ENCODE assay signal across 1 cellular context in genomic region chr19:32580353-32580900, GRCh38.
A peak's percentile ranks its signal among the peaks of the same experiment; 100 is the strongest.
TF ChIP-seq lines count a peak whose summit lies in the region.

No MANE protein-coding gene starts in this region.

TF ChIP-seq in HepG2, 621 proteins besides CTCF, POLR2A, EP300 and RAD21 (continued from another document):
- TF ChIP-seq ZNF142 (CRISPR knock-in tag; IDR thresholded peaks at IDR 0.05) (peak; percentile 2; the same call in 1 of the 2 replicates), SNRNP70 (IDR thresholded peaks at IDR 0.05; ENCODE audit: low read depth, low read length) (no peak), TIGD3 (CRISPR knock-in tag; IDR thresholded peaks at IDR 0.05; ENCODE audit: borderline replicate concordance) (no peak)
